ENCODE assay signal across 14 cellular contexts in genomic region chr9:4144869-4145268, GRCh38.
A peak's percentile ranks its signal among the peaks of the same experiment; 100 is the strongest.
DNase-seq lines count a peak whose midpoint lies in the region; ATAC-seq and TF ChIP-seq lines count a peak whose summit lies in the region.
"Had no signal": no experiment of that assay in that cellular context is flagged by ENCODE, and none has a peak within 500 bp of the region (broad histone marks: within the 10 kb centered on the region; RNA-seq: fewer than 3 reads in every experiment).

No MANE protein-coding gene starts in this region.

- H3K27ac ChIP-seq in AG04450 (ENCODE audit: low read depth, low read length) (peak overlapping the region; percentile 53), RWPE2 (ENCODE audit: poor library complexity, severe bottlenecking) (peak overlapping the region; percentile 70), osteoblast (ENCODE audit: low read depth, low read length) (peak overlapping the region; percentile 83)
- H3K27ac ChIP-seq: PC-9 had no signal

- POLR2A ChIA-PET in AG04450 (lab: Yijun Ruan, JAX) = no interaction called here

- H3K4me1 ChIP-seq in RWPE2 (ENCODE audit: insufficient read depth, poor library complexity, severe bottlenecking) = peaks cover 11% of the 10 kb centered on the region
- H3K4me1 ChIP-seq in osteoblast (ENCODE audit: insufficient read depth, low read length) = peaks cover 26% of the 10 kb centered on the region

- no peak overlapping the region for H3K4me3 ChIP-seq in AG04450 (ENCODE audit: low read depth, low read length)
- H3K4me3 ChIP-seq in RWPE2 (ENCODE audit: severe bottlenecking) = no peak overlapping the region
- H3K4me3 ChIP-seq in fibroblast of the aortic adventitia (ENCODE audit: low read depth, low read length) = peak overlapping the region; percentile 5
- peak overlapping the region; percentile 60 for H3K4me3 ChIP-seq in osteoblast (ENCODE audit: insufficient read depth, low read length)
- H3K4me3 ChIP-seq: PC-9 had no signal

- 0 out of 3 replicates have a peak, but pooled peaks have one; percentile 33 for ATAC-seq in RWPE2 (ENCODE audit: low read depth)
- ATAC-seq: T-helper 17 cell had no signal

- DNase-seq in AG04450 (ENCODE audit: low read depth, low spot score) (no peak), RWPE2 (ENCODE audit: low spot score) (no peak), fibroblast of the aortic adventitia (ENCODE audit: low read depth) (no peak), osteoblast (ENCODE audit: insufficient read length, low spot score, missing footprints) (no peak), cerebellum (ENCODE audit: low spot score) (no peak), GM13977 (ENCODE audit: low spot score) (no peak), NCI-H187 treated with DMSO at 0.1 percent for 48 hours (lab: John Stamatoyannopoulos, UW) (no peak), NCI-H2029 treated with DMSO at 0.1 percent for 48 hours (lab: John Stamatoyannopoulos, UW) (no peak)
- DNase-seq: AML-193, DMS79, MV-4-11, NCI-H345, PC-9, T-helper 17 cell had no signal

- no peak for TF ChIP-seq CTCF in AG04450 (IDR thresholded peaks at IDR 0.05; ENCODE audit: low read depth, low read length)
- no peak for TF ChIP-seq CTCF in RWPE2 (IDR thresholded peaks at IDR 0.05; ENCODE audit: poor library complexity, severe bottlenecking)
- TF ChIP-seq CTCF in fibroblast of the aortic adventitia (IDR thresholded peaks at IDR 0.05; ENCODE audit: insufficient read depth, low read length) = no peak
- TF ChIP-seq CTCF in osteoblast (IDR thresholded peaks at IDR 0.05; ENCODE audit: extremely low read depth, low read depth, low read length) = no peak
- no peak for TF ChIP-seq CTCF in GM13977 (IDR thresholded peaks at IDR 0.05; ENCODE audit: extremely low read depth, insufficient read depth, missing control alignments)

- H2AFZ ChIP-seq in osteoblast (ENCODE audit: low read length) = peak overlapping the region; percentile 48
- H2AFZ ChIP-seq: PC-9 had no signal

- CTCF ChIA-PET in AG04450 (lab: Charles Lee) = interaction anchor here (1.4 kb wide), 1 partner anchor 13 kb away, joined by 3 read pairs; no protein-coding TSS in a partner anchor

- peaks cover 13% of the 10 kb centered on the region for H3K79me2 ChIP-seq in osteoblast (ENCODE audit: insufficient read depth, low read length)

- H3K36me3 ChIP-seq in RWPE2 (ENCODE audit: low read depth) (no peaks in the 10 kb centered on the region), osteoblast (ENCODE audit: insufficient read depth, low read length) (no peaks in the 10 kb centered on the region)

- H3K27me3 ChIP-seq in AG04450 (ENCODE audit: control insufficient read depth, insufficient read depth, low read length) = no peaks in the 10 kb centered on the region
- H3K27me3 ChIP-seq in RWPE2 (ENCODE audit: insufficient read depth, poor library complexity, severe bottlenecking) = no peaks in the 10 kb centered on the region
- H3K27me3 ChIP-seq in osteoblast (ENCODE audit: insufficient read depth, low read length) = no peaks in the 10 kb centered on the region

- no peaks in the 10 kb centered on the region for H4K20me1 ChIP-seq in osteoblast (ENCODE audit: insufficient read depth, low read length)

- peak overlapping the region; percentile 83 for H3K4me2 ChIP-seq in osteoblast (ENCODE audit: insufficient read depth, low read length)
- H3K4me2 ChIP-seq: PC-9 had no signal

- in situ Hi-C loops in GM13977 (cut with MboI; ENCODE audit: low pct_unique_long_range_greater_than_20kb, low sequenced_read_pairs, unreplicated experiment) = no loop called here

- H3K9me3 ChIP-seq in AG04450 (ENCODE audit: control insufficient read depth, insufficient read depth, low read length) (no peaks in the 10 kb centered on the region), RWPE2 (ENCODE audit: severe bottlenecking) (no peaks in the 10 kb centered on the region), osteoblast (ENCODE audit: low read depth, low read length) (no peaks in the 10 kb centered on the region)

Comparison
In these comparisons a context has a peak if more than half of its experiments do, and no peak if none do; other contexts are left out.
1. H3K4me3 ChIP-seq: peak in fibroblast of the aortic adventitia (single experiment) and osteoblast (single experiment); none in AG04450 (single experiment) and RWPE2 (single experiment).
2. Peak in every context shown above with its lines, with median percentiles within 50 percentile points of each other: H3K27ac ChIP-seq.